1 cellular context compared by ENCODE assay signal in the genomic region with DNA sequence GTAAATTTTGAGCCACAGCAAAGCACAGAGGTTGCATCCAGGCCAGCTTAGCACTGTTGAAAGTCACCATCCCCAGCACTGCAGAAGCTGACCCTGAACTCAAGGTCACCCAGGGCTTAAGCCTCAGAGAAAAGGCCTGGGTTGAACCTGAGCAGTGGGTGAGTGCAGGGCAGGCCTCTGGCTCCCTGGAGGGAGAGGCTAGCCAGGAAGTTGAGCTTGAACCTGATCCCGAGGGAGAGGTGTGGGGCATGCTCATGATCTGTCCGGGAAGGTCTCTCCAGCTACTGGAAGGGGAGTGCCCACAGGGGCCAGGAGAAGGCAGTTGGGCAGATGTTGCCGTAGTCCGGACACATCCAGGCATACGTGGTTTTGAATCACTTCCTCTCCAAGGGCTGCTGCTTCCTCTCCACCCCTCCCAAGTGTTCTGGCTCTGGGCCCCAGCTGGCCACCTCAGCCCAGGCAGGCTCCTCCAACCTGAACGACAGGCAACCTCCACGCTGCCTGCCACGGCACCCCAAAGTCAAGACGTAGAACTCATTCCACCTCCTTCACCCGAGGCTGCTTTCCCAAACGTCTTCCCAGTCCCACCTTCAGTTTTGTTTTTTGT.
A peak's percentile ranks its signal among the peaks of the same experiment; 100 is the strongest.
TF ChIP-seq lines count a peak whose summit lies in the region.

No MANE protein-coding gene starts in this region.

TF ChIP-seq in HepG2, 621 proteins besides CTCF, POLR2A, EP300 and RAD21 (continued from another document and continues in another):
- TF ChIP-seq ZBTB1 (CRISPR knock-in tag; IDR thresholded peaks at IDR 0.05; ENCODE audit: borderline replicate concordance) (0 out of 2 replicates have a peak, but pooled peaks have one; percentile 22), AGO2 (optimal IDR thresholded peaks at IDR 0.05; ENCODE audit: low read depth, low read length) (peak; percentile 91), PRMT3 (CRISPR knock-in tag; IDR thresholded peaks at IDR 0.05; ENCODE audit: borderline replicate concordance, low read depth) (no peak), TARDBP (CRISPR knock-in tag; IDR thresholded peaks at IDR 0.05) (peak; percentile 100), MBD4 (IDR thresholded peaks at IDR 0.05; ENCODE audit: borderline replicate concordance, low read length) (no peak), ZSCAN31 (CRISPR knock-in tag; IDR thresholded peaks at IDR 0.05; ENCODE audit: low read depth) (peak; percentile 83), ZNF672 (CRISPR knock-in tag; IDR thresholded peaks at IDR 0.05) (no peak), TBP (CRISPR knock-in tag; IDR thresholded peaks at IDR 0.05) (peak; percentile 51; the same call in 1 of the 2 replicates), ZNF775 (CRISPR knock-in tag; IDR thresholded peaks at IDR 0.05; ENCODE audit: borderline replicate concordance) (peak; percentile 11; the same call in 1 of the 2 replicates), KAT2B (IDR thresholded peaks at IDR 0.05; ENCODE audit: borderline replicate concordance, low read depth, low read length) (no peak), NR2F1 (CRISPR knock-in tag; IDR thresholded peaks at IDR 0.05) (peak; percentile 92 to 95), MTF1 (CRISPR knock-in tag; IDR thresholded peaks at IDR 0.05) (no peak), ZNF501 (CRISPR knock-in tag; IDR thresholded peaks at IDR 0.05) (peak; percentile 87), SOX6 (IDR thresholded peaks at IDR 0.05) (no peak), SOX6 (CRISPR knock-in tag; IDR thresholded peaks at IDR 0.05) (peak; percentile 86), ZNF670 (CRISPR knock-in tag; IDR thresholded peaks at IDR 0.05; ENCODE audit: borderline replicate concordance) (no peak), ZNF367 (CRISPR knock-in tag; IDR thresholded peaks at IDR 0.05; ENCODE audit: borderline replicate concordance) (no peak), BRD4 (CRISPR knock-in tag; IDR thresholded peaks at IDR 0.05) (no peak), ARID2 (CRISPR knock-in tag; IDR thresholded peaks at IDR 0.05; ENCODE audit: borderline replicate concordance) (peak; percentile 78; the same call in 1 of the 2 replicates), KDM4B (CRISPR knock-in tag; IDR thresholded peaks at IDR 0.05) (peak; percentile 84), NR3C1 (CRISPR knock-in tag; IDR thresholded peaks at IDR 0.05) (no peak), ZNF224 (CRISPR knock-in tag; IDR thresholded peaks at IDR 0.05) (0 out of 2 replicates have a peak, but pooled peaks have one; percentile 35), PLRG1 (conservative IDR thresholded peaks at IDR 0.05) (no peak), REL (CRISPR knock-in tag; conservative IDR thresholded peaks at IDR 0.05) (no peak), NR2C2 (CRISPR knock-in tag; IDR thresholded peaks at IDR 0.05; ENCODE audit: borderline replicate concordance) (peak; percentile 86), HMGA1 (CRISPR knock-in tag; conservative IDR thresholded peaks at IDR 0.05) (no peak), ZNF652 (CRISPR knock-in tag; IDR thresholded peaks at IDR 0.05; ENCODE audit: borderline replicate concordance, low read depth) (no peak), KDM6A (CRISPR knock-in tag; IDR thresholded peaks at IDR 0.05; ENCODE audit: low read depth) (peak; percentile 34; the same call in 1 of the 2 replicates), RARG (CRISPR knock-in tag; IDR thresholded peaks at IDR 0.05; ENCODE audit: low read depth) (0 out of 2 replicates have a peak, but pooled peaks have one; percentile 22), NFKBIZ (CRISPR knock-in tag; IDR thresholded peaks at IDR 0.05) (peak; percentile 82), ZMYM2 (CRISPR knock-in tag; IDR thresholded peaks at IDR 0.05) (peak; percentile 82), GABPB1 (CRISPR knock-in tag; IDR thresholded peaks at IDR 0.05) (peak; percentile 69), FOXO1 (CRISPR knock-in tag; IDR thresholded peaks at IDR 0.05) (peak; percentile 85), THYN1 (CRISPR knock-in tag; IDR thresholded peaks at IDR 0.05; ENCODE audit: borderline replicate concordance, low read depth) (peak; percentile 94; the same call in 1 of the 2 replicates), ZNF776 (CRISPR knock-in tag; IDR thresholded peaks at IDR 0.05) (no peak), ZFAT (CRISPR knock-in tag; conservative IDR thresholded peaks at IDR 0.05) (no peak), ZNF547 (CRISPR knock-in tag; IDR thresholded peaks at IDR 0.05) (peak; percentile 97), ZNF788 (CRISPR knock-in tag; IDR thresholded peaks at IDR 0.05; ENCODE audit: borderline replicate concordance) (peak; percentile 93), TGIF2 (CRISPR knock-in tag; IDR thresholded peaks at IDR 0.05) (0 out of 2 replicates have a peak, but pooled peaks have one; percentile 34), SNAI1 (CRISPR knock-in tag; IDR thresholded peaks at IDR 0.05; ENCODE audit: borderline replicate concordance) (no peak), RBFOX2 (IDR thresholded peaks at IDR 0.05; ENCODE audit: low read depth, low read length) (no peak), ZNF232 (CRISPR knock-in tag; IDR thresholded peaks at IDR 0.05; ENCODE audit: borderline replicate concordance) (0 out of 2 replicates have a peak, but pooled peaks have one; percentile 92)
- TF ChIP-seq, protein P1, sequence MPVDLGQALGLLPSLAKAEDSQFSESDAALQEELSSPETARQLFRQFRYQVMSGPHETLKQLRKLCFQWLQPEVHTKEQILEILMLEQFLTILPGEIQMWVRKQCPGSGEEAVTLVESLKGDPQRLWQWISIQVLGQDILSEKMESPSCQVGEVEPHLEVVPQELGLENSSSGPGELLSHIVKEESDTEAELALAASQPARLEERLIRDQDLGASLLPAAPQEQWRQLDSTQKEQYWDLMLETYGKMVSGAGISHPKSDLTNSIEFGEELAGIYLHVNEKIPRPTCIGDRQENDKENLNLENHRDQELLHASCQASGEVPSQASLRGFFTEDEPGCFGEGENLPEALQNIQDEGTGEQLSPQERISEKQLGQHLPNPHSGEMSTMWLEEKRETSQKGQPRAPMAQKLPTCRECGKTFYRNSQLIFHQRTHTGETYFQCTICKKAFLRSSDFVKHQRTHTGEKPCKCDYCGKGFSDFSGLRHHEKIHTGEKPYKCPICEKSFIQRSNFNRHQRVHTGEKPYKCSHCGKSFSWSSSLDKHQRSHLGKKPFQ (CRISPR knock-in tag; IDR thresholded peaks at IDR 0.05; ENCODE audit: insufficient replicate concordance), result no peak
- TF ChIP-seq, protein P2, sequence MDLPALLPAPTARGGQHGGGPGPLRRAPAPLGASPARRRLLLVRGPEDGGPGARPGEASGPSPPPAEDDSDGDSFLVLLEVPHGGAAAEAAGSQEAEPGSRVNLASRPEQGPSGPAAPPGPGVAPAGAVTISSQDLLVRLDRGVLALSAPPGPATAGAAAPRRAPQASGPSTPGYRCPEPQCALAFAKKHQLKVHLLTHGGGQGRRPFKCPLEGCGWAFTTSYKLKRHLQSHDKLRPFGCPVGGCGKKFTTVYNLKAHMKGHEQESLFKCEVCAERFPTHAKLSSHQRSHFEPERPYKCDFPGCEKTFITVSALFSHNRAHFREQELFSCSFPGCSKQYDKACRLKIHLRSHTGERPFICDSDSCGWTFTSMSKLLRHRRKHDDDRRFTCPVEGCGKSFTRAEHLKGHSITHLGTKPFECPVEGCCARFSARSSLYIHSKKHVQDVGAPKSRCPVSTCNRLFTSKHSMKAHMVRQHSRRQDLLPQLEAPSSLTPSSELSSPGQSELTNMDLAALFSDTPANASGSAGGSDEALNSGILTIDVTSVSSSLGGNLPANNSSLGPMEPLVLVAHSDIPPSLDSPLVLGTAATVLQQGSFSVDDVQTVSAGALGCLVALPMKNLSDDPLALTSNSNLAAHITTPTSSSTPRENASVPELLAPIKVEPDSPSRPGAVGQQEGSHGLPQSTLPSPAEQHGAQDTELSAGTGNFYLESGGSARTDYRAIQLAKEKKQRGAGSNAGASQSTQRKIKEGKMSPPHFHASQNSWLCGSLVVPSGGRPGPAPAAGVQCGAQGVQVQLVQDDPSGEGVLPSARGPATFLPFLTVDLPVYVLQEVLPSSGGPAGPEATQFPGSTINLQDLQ (CRISPR knock-in tag; IDR thresholded peaks at IDR 0.05), result no peak
- TF ChIP-seq, protein P3, sequence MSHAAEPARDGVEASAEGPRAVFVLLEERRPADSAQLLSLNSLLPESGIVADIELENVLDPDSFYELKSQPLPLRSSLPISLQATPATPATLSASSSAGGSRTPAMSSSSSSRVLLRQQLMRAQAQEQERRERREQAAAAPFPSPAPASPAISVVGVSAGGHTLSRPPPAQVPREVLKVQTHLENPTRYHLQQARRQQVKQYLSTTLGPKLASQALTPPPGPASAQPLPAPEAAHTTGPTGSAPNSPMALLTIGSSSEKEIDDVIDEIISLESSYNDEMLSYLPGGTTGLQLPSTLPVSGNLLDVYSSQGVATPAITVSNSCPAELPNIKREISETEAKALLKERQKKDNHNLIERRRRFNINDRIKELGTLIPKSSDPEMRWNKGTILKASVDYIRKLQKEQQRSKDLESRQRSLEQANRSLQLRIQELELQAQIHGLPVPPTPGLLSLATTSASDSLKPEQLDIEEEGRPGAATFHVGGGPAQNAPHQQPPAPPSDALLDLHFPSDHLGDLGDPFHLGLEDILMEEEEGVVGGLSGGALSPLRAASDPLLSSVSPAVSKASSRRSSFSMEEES (CRISPR knock-in tag; IDR thresholded peaks at IDR 0.05), result peak; percentile 80
- TF ChIP-seq, protein P4, sequence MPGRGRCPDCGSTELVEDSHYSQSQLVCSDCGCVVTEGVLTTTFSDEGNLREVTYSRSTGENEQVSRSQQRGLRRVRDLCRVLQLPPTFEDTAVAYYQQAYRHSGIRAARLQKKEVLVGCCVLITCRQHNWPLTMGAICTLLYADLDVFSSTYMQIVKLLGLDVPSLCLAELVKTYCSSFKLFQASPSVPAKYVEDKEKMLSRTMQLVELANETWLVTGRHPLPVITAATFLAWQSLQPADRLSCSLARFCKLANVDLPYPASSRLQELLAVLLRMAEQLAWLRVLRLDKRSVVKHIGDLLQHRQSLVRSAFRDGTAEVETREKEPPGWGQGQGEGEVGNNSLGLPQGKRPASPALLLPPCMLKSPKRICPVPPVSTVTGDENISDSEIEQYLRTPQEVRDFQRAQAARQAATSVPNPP (CRISPR knock-in tag; IDR thresholded peaks at IDR 0.05), result peak; percentile 90
- TF ChIP-seq, protein P5, sequence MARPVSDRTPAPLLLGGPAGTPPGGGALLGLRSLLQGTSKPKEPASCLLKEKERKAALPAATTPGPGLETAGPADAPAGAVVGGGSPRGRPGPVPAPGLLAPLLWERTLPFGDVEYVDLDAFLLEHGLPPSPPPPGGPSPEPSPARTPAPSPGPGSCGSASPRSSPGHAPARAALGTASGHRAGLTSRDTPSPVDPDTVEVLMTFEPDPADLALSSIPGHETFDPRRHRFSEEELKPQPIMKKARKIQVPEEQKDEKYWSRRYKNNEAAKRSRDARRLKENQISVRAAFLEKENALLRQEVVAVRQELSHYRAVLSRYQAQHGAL (CRISPR knock-in tag; IDR thresholded peaks at IDR 0.05; ENCODE audit: not compliant biosample characterization), result no peak
- TF ChIP-seq, protein P6, sequence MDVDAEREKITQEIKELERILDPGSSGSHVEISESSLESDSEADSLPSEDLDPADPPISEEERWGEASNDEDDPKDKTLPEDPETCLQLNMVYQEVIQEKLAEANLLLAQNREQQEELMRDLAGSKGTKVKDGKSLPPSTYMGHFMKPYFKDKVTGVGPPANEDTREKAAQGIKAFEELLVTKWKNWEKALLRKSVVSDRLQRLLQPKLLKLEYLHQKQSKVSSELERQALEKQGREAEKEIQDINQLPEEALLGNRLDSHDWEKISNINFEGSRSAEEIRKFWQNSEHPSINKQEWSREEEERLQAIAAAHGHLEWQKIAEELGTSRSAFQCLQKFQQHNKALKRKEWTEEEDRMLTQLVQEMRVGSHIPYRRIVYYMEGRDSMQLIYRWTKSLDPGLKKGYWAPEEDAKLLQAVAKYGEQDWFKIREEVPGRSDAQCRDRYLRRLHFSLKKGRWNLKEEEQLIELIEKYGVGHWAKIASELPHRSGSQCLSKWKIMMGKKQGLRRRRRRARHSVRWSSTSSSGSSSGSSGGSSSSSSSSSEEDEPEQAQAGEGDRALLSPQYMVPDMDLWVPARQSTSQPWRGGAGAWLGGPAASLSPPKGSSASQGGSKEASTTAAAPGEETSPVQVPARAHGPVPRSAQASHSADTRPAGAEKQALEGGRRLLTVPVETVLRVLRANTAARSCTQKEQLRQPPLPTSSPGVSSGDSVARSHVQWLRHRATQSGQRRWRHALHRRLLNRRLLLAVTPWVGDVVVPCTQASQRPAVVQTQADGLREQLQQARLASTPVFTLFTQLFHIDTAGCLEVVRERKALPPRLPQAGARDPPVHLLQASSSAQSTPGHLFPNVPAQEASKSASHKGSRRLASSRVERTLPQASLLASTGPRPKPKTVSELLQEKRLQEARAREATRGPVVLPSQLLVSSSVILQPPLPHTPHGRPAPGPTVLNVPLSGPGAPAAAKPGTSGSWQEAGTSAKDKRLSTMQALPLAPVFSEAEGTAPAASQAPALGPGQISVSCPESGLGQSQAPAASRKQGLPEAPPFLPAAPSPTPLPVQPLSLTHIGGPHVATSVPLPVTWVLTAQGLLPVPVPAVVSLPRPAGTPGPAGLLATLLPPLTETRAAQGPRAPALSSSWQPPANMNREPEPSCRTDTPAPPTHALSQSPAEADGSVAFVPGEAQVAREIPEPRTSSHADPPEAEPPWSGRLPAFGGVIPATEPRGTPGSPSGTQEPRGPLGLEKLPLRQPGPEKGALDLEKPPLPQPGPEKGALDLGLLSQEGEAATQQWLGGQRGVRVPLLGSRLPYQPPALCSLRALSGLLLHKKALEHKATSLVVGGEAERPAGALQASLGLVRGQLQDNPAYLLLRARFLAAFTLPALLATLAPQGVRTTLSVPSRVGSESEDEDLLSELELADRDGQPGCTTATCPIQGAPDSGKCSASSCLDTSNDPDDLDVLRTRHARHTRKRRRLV (CRISPR knock-in tag; IDR thresholded peaks at IDR 0.05), result no peak
- TF ChIP-seq, protein P7, sequence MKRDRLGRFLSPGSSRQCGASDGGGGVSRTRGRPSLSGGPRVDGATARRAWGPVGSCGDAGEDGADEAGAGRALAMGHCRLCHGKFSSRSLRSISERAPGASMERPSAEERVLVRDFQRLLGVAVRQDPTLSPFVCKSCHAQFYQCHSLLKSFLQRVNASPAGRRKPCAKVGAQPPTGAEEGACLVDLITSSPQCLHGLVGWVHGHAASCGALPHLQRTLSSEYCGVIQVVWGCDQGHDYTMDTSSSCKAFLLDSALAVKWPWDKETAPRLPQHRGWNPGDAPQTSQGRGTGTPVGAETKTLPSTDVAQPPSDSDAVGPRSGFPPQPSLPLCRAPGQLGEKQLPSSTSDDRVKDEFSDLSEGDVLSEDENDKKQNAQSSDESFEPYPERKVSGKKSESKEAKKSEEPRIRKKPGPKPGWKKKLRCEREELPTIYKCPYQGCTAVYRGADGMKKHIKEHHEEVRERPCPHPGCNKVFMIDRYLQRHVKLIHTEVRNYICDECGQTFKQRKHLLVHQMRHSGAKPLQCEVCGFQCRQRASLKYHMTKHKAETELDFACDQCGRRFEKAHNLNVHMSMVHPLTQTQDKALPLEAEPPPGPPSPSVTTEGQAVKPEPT (CRISPR knock-in tag; IDR thresholded peaks at IDR 0.05; ENCODE audit: low read depth), result 0 out of 2 replicates have a peak, but pooled peaks have one; percentile 58
- TF ChIP-seq, protein P8, sequence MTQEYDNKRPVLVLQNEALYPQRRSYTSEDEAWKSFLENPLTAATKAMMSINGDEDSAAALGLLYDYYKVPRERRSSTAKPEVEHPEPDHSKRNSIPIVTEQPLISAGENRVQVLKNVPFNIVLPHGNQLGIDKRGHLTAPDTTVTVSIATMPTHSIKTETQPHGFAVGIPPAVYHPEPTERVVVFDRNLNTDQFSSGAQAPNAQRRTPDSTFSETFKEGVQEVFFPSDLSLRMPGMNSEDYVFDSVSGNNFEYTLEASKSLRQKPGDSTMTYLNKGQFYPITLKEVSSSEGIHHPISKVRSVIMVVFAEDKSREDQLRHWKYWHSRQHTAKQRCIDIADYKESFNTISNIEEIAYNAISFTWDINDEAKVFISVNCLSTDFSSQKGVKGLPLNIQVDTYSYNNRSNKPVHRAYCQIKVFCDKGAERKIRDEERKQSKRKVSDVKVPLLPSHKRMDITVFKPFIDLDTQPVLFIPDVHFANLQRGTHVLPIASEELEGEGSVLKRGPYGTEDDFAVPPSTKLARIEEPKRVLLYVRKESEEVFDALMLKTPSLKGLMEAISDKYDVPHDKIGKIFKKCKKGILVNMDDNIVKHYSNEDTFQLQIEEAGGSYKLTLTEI (CRISPR knock-in tag; conservative IDR thresholded peaks at IDR 0.05), result no peak
